ENCODE assay signal across 18 cellular contexts in the genomic region with DNA sequence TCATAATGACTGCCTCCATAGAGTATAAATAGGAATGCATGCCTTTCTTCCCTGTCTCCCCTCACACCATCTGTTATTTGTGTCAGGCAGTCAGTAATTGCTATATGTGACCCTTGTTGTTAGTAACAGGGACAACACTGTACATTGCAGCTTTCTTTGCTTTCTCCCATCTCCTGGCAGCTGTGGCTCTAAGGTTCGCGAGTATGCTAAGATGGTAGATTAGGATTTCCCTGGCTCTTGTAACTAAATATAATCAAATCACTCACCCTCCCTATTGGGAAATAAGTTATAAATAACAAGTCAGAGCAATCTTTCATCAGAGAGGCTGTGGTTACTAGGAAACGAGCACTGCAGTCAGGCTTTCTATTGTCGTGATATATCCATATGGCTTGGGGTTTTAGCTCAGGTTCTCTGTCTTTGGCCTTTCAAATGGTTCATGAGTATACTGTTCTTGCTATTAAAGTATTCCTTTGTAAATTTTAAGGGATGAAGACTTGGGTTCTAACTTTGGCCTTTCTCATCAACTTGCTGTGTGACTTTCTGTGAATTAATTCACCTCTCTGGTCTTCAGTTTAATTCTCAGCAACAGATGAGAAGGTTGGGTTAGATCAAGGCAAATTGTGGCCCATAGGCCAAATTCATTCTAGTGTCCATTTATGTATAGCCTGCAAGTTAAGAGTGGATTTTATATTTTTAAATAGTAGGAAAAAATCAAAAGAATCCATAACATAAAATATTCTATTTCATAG. TPM values are rescaled to one million over a fixed set of nuclear protein-coding genes. Genes with fewer than 3 reads are reported as not detected.
A peak's percentile ranks its signal among the peaks of the same experiment; 100 is the strongest.
DNase-seq lines count a peak whose midpoint lies in the region; ATAC-seq, FAIRE-seq and TF ChIP-seq lines count a peak whose summit lies in the region.
"Had no signal": no experiment of that assay in that cellular context is flagged by ENCODE, and none has a peak within 500 bp of the region (broad histone marks: within the 10 kb centered on the region; RNA-seq: fewer than 3 reads in every experiment).

No MANE protein-coding gene starts in this region.

- H3K4me1 Mint-ChIP-seq in T-helper 17 cell: no peaks in the 10 kb centered on the region

- intact Hi-C loops in K562 (cut with micrococcal nuclease): no loop called here

- H2BK5ac ChIP-seq in mesendoderm (ENCODE audit: low read length): no peak overlapping the region

- H3K36me3 ChIP-seq in K562 (ENCODE audit: control insufficient read depth, insufficient read depth, low read length) (no peaks in the 10 kb centered on the region), mesendoderm (ENCODE audit: control insufficient read depth, insufficient read depth, low read length) (no peaks in the 10 kb centered on the region)
- H3K36me3 ChIP-seq: brain microvascular endothelial cell, thoracic aorta had no signal

- H4K20me1 ChIP-seq in K562 (replicated peaks; ENCODE audit: control insufficient read depth, insufficient read depth, low read length): no peaks in the 10 kb centered on the region

- H4K8ac ChIP-seq in mesendoderm (ENCODE audit: low read depth, low read length): no peak overlapping the region

- H3K79me2 ChIP-seq in K562 (ENCODE audit: control insufficient read depth, insufficient read depth, low read length) (no peaks in the 10 kb centered on the region), mesendoderm (ENCODE audit: control insufficient read depth, insufficient read depth, low read length) (no peaks in the 10 kb centered on the region)

- no peak for FAIRE-seq in K562 (lab: Jason Lieb, UNC)

- no peaks in the 10 kb centered on the region for H3K4me1 ChIP-seq in K562 (replicated peaks in 1 of 2; ENCODE audit: control insufficient read depth in 2 of 2, insufficient read depth in 2 of 2, low read length in 2 of 2)
- H3K4me1 ChIP-seq in mesendoderm (ENCODE audit: control insufficient read depth, low read depth, low read length): no peaks in the 10 kb centered on the region

- in situ Hi-C loops in K562 (cut with MboI): no loop called here

- no peak overlapping the region for H3K4ac ChIP-seq in mesendoderm (ENCODE audit: low read depth, low read length)

- H3K4me2 ChIP-seq in K562 (ENCODE audit: insufficient read depth, low read length) (no peak overlapping the region), mesendoderm (ENCODE audit: low read length) (no peak overlapping the region)

- no peak for TF ChIP-seq POLR2A in K562 (conservative IDR thresholded peaks at IDR 0.05)

- H3K9ac ChIP-seq in K562 (ENCODE audit: insufficient read depth in 1 of 2, low read depth in 2 of 2, low read length in 2 of 2): no peak overlapping the region
- H3K9ac ChIP-seq in mesendoderm (ENCODE audit: low read length): no peak overlapping the region

- H3K9me1 ChIP-seq in K562 (ENCODE audit: control insufficient read depth, insufficient read depth, low read length): no peaks in the 10 kb centered on the region

- H3K4me3 Mint-ChIP-seq in T-helper 17 cell: no peak overlapping the region
- H3K4me3 Mint-ChIP-seq: activated T-cell treated with anti-CD3 and anti-CD28 coated beads, Interleukin-2, amount 50 U/mL, for 4 hours had no signal

- H3K23ac ChIP-seq in mesendoderm (ENCODE audit: low read length): no peak overlapping the region

- POLR2A ChIA-PET in K562 (lab: Yijun Ruan, JAX): interaction anchor here (1.1 kb wide), 1 partner anchor 19 kb away, joined by 3 read pairs; no protein-coding TSS in a partner anchor

- H3K27ac ChIP-seq in K562 (ENCODE audit: extremely low read depth, low read depth, low read length) (no peak overlapping the region), mesendoderm (ENCODE audit: low read depth, low read length) (no peak overlapping the region)
- H3K27ac ChIP-seq: brain microvascular endothelial cell, thoracic aorta had no signal

- H3K27me3 ChIP-seq in K562 (ENCODE audit: control insufficient read depth in 2 of 2, insufficient read depth in 2 of 2, low read length in 2 of 2): peaks cover 4 to 11% of the 10 kb centered on the region in 2 experiments; a peak in 4 of 5 replicates
- no peaks in the 10 kb centered on the region for H3K27me3 ChIP-seq in mesendoderm (ENCODE audit: insufficient read depth, low read length, poor library complexity)

- peaks cover 69% of the 10 kb centered on the region for H3K27me3 Mint-ChIP-seq in T-helper 17 cell

- H3K56ac ChIP-seq in mesendoderm (ENCODE audit: low read length): no peak overlapping the region

- no peaks in the 10 kb centered on the region for H3K79me1 ChIP-seq in mesendoderm (ENCODE audit: low read length)

- CTCF ChIA-PET in K562 (lab: Yijun Ruan, JAX; ENCODE audit: low intra/inter-chr PET ratio): interaction anchor here (0.6 kb wide), 1 partner anchor 31 kb away, joined by 3 read pairs; no protein-coding TSS in a partner anchor

- H3K18ac ChIP-seq in mesendoderm (ENCODE audit: low read length): no peak overlapping the region

- no peaks in the 10 kb centered on the region for H3K36me3 Mint-ChIP-seq in T-helper 17 cell (ENCODE audit: low read depth)
- H3K36me3 Mint-ChIP-seq: activated naive CD4-positive, alpha-beta T cell treated with anti-CD3 and anti-CD28 coated beads, Interleukin-2, amount 50 U/mL, for 72 hours had no signal

- TF ChIP-seq RAD21 in K562 (CRISPR knock-in tag; conservative IDR thresholded peaks at IDR 0.05 in 1 of 2, IDR thresholded peaks at IDR 0.05 in 1 of 2): no peak

- H3K9me3 ChIP-seq in K562 (replicated peaks; ENCODE audit: control insufficient read depth, insufficient read depth, low read depth, low read length): no peaks in the 10 kb centered on the region
- no peaks in the 10 kb centered on the region for H3K9me3 ChIP-seq in T-helper 17 cell (ENCODE audit: control insufficient read depth, low read length, poor library complexity, severe bottlenecking)
- H3K9me3 ChIP-seq: thoracic aorta had no signal

- H2BK120ac ChIP-seq in mesendoderm (ENCODE audit: low read depth, low read length): no peak overlapping the region

- ATAC-seq in GM18867 (IDR thresholded peaks at IDR 0.05; ENCODE audit: unreplicated experiment) (peak; percentile 20), HG02973 (IDR thresholded peaks at IDR 0.05; ENCODE audit: unreplicated experiment) (peak; percentile 36), K562 (no peak), T-helper 17 cell (no peak)
- ATAC-seq: activated naive CD4-positive, alpha-beta T cell treated with anti-CD3 and anti-CD28 coated beads, Interleukin-2, amount 50 U/mL, for 72 hours; activated T-cell treated with anti-CD3 and anti-CD28 coated beads, Interleukin-2, amount 50 U/mL, for 4 hours; left colon had no signal

- no peak overlapping the region for H2BK15ac ChIP-seq in mesendoderm (replicated peaks; ENCODE audit: low read depth)

- no peak for TF ChIP-seq EP300 in K562 (IDR thresholded peaks at IDR 0.05; ENCODE audit: low read length)

- DNase-seq in K562 (ENCODE audit: extremely low read depth in 1 of 4, low spot score in 3 of 4) (no peak), mesendoderm (peak; percentile 11), NCI-H2029 treated with DMSO at 0.1 percent for 48 hours (lab: John Stamatoyannopoulos, UW) (no peak), HT-29 (ENCODE audit: low spot score) (no peak), T-helper 17 cell (no peak)
- DNase-seq: activated CD4-positive, alpha-beta T cell treated with anti-CD3 and anti-CD28 coated beads, Interleukin-2, amount 50 U/mL, for 4 hours; activated T-cell treated with anti-CD3 and anti-CD28 coated beads, Interleukin-2, amount 50 U/mL, for 4 hours; AML-193; brain microvascular endothelial cell; left colon; NCI-H1105 treated with DMSO at 0.1 percent for 48 hours had no signal

- TF ChIP-seq CTCF in K562 (IDR thresholded peaks at IDR 0.05 in 2 of 3, conservative IDR thresholded peaks at IDR 0.05 in 1 of 3; ENCODE audit: insufficient read depth in 2 of 3, low read depth in 1 of 3, low read length in 3 of 3): no peak

- BruUV-seq in K562 (replicated peaks; lab: Mats Ljungman, UMichigan): no TSS peak

- H3K4me3 ChIP-seq in K562 (no peak overlapping the region), mesendoderm (ENCODE audit: low read length) (no peak overlapping the region)
- H3K4me3 ChIP-seq: thoracic aorta had no signal

- H2AK5ac ChIP-seq in mesendoderm (ENCODE audit: low read length): no peak overlapping the region

- H2AFZ ChIP-seq in K562 (ENCODE audit: low read depth, low read length): no peak overlapping the region

- no peak overlapping the region for H4K5ac ChIP-seq in mesendoderm (ENCODE audit: low read length)

- 0% methylated on average over 4 of the region's 4 CpGs for WGBS in K562 (ENCODE audit: insufficient coverage, low coverage, missing lambda C conversion rate)
- no CpG with 5 or more reads among the region's 4 CpGs for WGBS in mesendoderm (ENCODE audit: extremely low coverage, insufficient coverage, low lambda C conversion rate)

- no peak overlapping the region for H3K27ac Mint-ChIP-seq in T-helper 17 cell
- H3K27ac Mint-ChIP-seq: activated naive CD4-positive, alpha-beta T cell treated with anti-CD3 and anti-CD28 coated beads, Interleukin-2, amount 50 U/mL, for 72 hours had no signal

RNA-seq across cellular contexts. Expression of a gene that starts 8.1 kb away (rescaled TPM):
- not detected in 2 replicates for total RNA-seq in K562 (2011; cell fraction: chromatin; rRNA removed; ENCODE audit: low replicate concordance)
- not detected in 2 replicates for total RNA-seq in K562 (2011; cell fraction: nucleolus; rRNA removed)
- not detected in 2 replicates for total RNA-seq in K562 (2011; cell fraction: nucleoplasm; rRNA removed)
- total RNA-seq in K562 (2014; rRNA removed): not detected in 2 replicates
- not detected in 2 replicates for total RNA-seq in K562 (2014; rRNA removed; fragmentation: Illumina TruSeq; extraction: Trizol)
- total RNA-seq in K562 (2015; rRNA removed; fragmentation: Illumina TruSeq; extraction: Trizol): not detected in 2 replicates
- total RNA-seq in K562 (2021): not detected in 2 replicates
- polyA plus RNA-seq in K562 (2011; rRNA removed): not detected in 2 replicates
- not detected in 2 replicates for polyA plus RNA-seq in K562 (2011; cell fraction: cytosol; rRNA removed)
- polyA plus RNA-seq in K562 (2011; cell fraction: nucleus; rRNA removed): not detected in 2 replicates
- not detected in 2 replicates for polyA plus RNA-seq in K562 (2012)
- not detected in 2 replicates for polyA plus RNA-seq in K562 (2014; fragmentation: Illumina TruSeq; extraction: Trizol)
- polyA plus RNA-seq in K562 (2014; fragmentation: Nextera tagmentation; extraction: Ambion mirVana): not detected
- polyA plus RNA-seq in K562 (2014; rRNA removed): not detected in 2 replicates
- polyA minus RNA-seq in K562 (2011; rRNA and poly(A)+ RNA removed): not detected in 2 replicates
- not detected in 2 replicates for polyA minus RNA-seq in K562 (2011; cell fraction: cytosol; rRNA and poly(A)+ RNA removed)
- polyA minus RNA-seq in K562 (2011; cell fraction: nucleus; rRNA and poly(A)+ RNA removed): not detected in 2 replicates
- polyA plus RNA-seq in mesendoderm (2013, experiment 1 of 2): not detected
- polyA plus RNA-seq in mesendoderm (2013, experiment 2 of 2): not detected
- not detected in 2 replicates for total RNA-seq in HT-29 (2014; rRNA removed; shearing (Covaris generic))
- total RNA-seq in T-helper 17 cell: not detected
- total RNA-seq: activated naive CD4-positive, alpha-beta T cell treated with anti-CD3 and anti-CD28 coated beads, Interleukin-2, amount 50 U/mL, for 72 hours; activated T-cell treated with anti-CD3 and anti-CD28 coated beads, Interleukin-2, amount 50 U/mL, for 4 hours; left colon; OCI-LY7; osteocyte; SK-MEL-5; thoracic aorta had no signal

RNA-seq across cellular contexts. Expression of a gene that starts 59.2 kb away (rescaled TPM):
- total RNA-seq in K562 (2011; cell fraction: chromatin; rRNA removed; ENCODE audit: low replicate concordance): not detected in 2 replicates
- not detected in 2 replicates for total RNA-seq in K562 (2011; cell fraction: nucleolus; rRNA removed)
- not detected in 2 replicates for total RNA-seq in K562 (2011; cell fraction: nucleoplasm; rRNA removed)
- total RNA-seq in K562 (2014; rRNA removed) (not detected in 2 replicates), K562 (2014; rRNA removed; fragmentation: Illumina TruSeq; extraction: Trizol) (not detected in 2 replicates), K562 (2015; rRNA removed; fragmentation: Illumina TruSeq; extraction: Trizol) (not detected in 2 replicates), K562 (2021) (not detected in 2 replicates), T-helper 17 cell (not detected)
- polyA plus RNA-seq in K562 (2011; rRNA removed) (not detected in 2 replicates), K562 (2014; fragmentation: Illumina TruSeq; extraction: Trizol) (not detected in 2 replicates), K562 (2014; fragmentation: Nextera tagmentation; extraction: Ambion mirVana) (not detected), K562 (2014; rRNA removed) (not detected in 2 replicates)
- polyA plus RNA-seq in K562 (2011; cell fraction: cytosol; rRNA removed): not detected in 2 replicates
- polyA plus RNA-seq in K562 (2011; cell fraction: nucleus; rRNA removed): not detected in 2 replicates
- not detected in 2 replicates for polyA plus RNA-seq in K562 (2012)
- not detected in 2 replicates for polyA minus RNA-seq in K562 (2011; rRNA and poly(A)+ RNA removed)
- not detected in 2 replicates for polyA minus RNA-seq in K562 (2011; cell fraction: cytosol; rRNA and poly(A)+ RNA removed)
- polyA minus RNA-seq in K562 (2011; cell fraction: nucleus; rRNA and poly(A)+ RNA removed): not detected in 2 replicates
- polyA plus RNA-seq in mesendoderm (2013, experiment 1 of 2): not detected
- polyA plus RNA-seq in mesendoderm (2013, experiment 2 of 2): not detected
- total RNA-seq in HT-29 (2014; rRNA removed; shearing (Covaris generic)): not detected in 2 replicates
- total RNA-seq: activated naive CD4-positive, alpha-beta T cell treated with anti-CD3 and anti-CD28 coated beads, Interleukin-2, amount 50 U/mL, for 72 hours; activated T-cell treated with anti-CD3 and anti-CD28 coated beads, Interleukin-2, amount 50 U/mL, for 4 hours; left colon; OCI-LY7; osteocyte; SK-MEL-5; thoracic aorta had no signal

Comparison
In these comparisons a context has a peak if more than half of its experiments do, and no peak if none do; other contexts are left out.
1. ATAC-seq: peak in GM18867 (single experiment) and HG02973 (single experiment); none in K562 (single experiment) and T-helper 17 cell (single experiment).